Comparison of ENCODE assay signal across 9 cellular contexts in the genomic region with DNA sequence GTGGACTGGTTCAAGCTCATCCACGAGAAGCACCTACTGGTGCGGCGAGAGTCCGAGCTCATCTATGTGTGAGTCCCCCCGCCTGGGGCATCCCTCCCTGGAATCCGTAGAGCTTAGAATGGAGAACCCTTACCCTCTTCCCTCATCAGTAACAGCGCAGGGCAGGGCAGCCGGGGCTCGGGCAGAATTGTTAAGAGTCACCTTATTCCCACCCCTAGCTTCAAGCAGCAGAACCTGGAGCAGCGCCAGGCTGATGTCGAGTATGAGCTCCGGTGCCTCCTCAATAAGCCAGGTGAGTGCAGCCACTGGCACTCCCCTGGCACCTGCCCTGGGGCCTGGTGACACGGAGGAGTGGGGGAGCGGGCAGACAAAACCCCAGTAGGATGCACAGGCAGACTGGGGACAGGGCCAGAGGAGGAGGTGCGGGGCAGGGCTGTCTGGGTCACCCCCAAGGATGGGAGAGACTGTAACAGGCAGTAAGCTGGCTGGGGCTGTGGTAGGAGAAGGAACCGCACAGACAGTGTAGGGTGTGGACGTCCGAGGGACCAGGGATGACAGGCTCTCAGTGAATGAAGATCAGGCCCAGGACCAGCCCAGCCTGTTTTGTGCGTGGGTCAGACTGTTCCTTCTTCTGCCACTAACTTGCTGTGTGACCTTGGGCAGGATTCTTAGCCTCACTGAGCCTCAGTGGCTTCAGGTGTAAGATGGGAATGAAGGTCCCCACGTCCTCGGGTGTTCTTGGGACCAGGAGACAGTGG. TPM values are rescaled to one million over a fixed set of nuclear protein-coding genes. Genes with fewer than 3 reads are reported as not detected.
DNase-seq lines count a peak whose midpoint lies in the region; ATAC-seq and TF ChIP-seq lines count a peak whose summit lies in the region.
"Had no signal": no experiment of that assay in that cellular context is flagged by ENCODE, and none has a peak within 500 bp of the region (broad histone marks: within the 10 kb centered on the region; RNA-seq: fewer than 3 reads in every experiment).

No MANE protein-coding gene starts in this region.

- H3K79me1 ChIP-seq in trophoblast cell (ENCODE audit: low read length): peaks cover 2% of the 10 kb centered on the region

- no peak for ATAC-seq in GM18505 (IDR thresholded peaks at IDR 0.05; ENCODE audit: unreplicated experiment)

- no peak overlapping the region for H2AK5ac ChIP-seq in trophoblast cell (ENCODE audit: low read length)

- 57 to 69% methylated on average over 21 of the region's 21 CpGs for WGBS in esophagus, 2 donors
- WGBS in trophoblast cell (ENCODE audit: extremely low coverage, insufficient coverage, insufficient read length): no CpG with 5 or more reads among the region's 21 CpGs

- no peak overlapping the region for H4K12ac ChIP-seq in trophoblast cell (ENCODE audit: low read depth, low read length)

- no peak overlapping the region for H3K14ac ChIP-seq in trophoblast cell (ENCODE audit: low read length)

- H3K4ac ChIP-seq in trophoblast cell (ENCODE audit: low read depth, low read length): no peak overlapping the region

- H3K18ac ChIP-seq in trophoblast cell (ENCODE audit: low read length): no peak overlapping the region

- H3K36me3 ChIP-seq in ACC112 (ENCODE audit: insufficient read depth, low read length) (no peaks in the 10 kb centered on the region), esophagus (ENCODE audit: control insufficient read depth in 2 of 2, insufficient read depth in 2 of 2, low read length in 1 of 2) (peaks cover 5 to 53% of the 10 kb centered on the region in 2 donors), trophoblast cell (ENCODE audit: control insufficient read depth in 1 of 2, insufficient read depth in 2 of 2, low read length in 2 of 2) (peaks cover 77 to 78% of the 10 kb centered on the region in 2 experiments)

- no peak overlapping the region for H3K23ac ChIP-seq in trophoblast cell (ENCODE audit: low read length)

- H2AFZ ChIP-seq in ACC112 (ENCODE audit: low read length, unreplicated experiment) (no peak overlapping the region), trophoblast cell (ENCODE audit: insufficient read depth, low read length, poor library complexity) (no peak overlapping the region)

- H3K9ac ChIP-seq in trophoblast cell (ENCODE audit: low read length): no peak overlapping the region

- no peak overlapping the region for H4K91ac ChIP-seq in trophoblast cell (ENCODE audit: low read depth, low read length)

- H2BK12ac ChIP-seq in trophoblast cell (ENCODE audit: low read length): no peak overlapping the region

- no peak overlapping the region for H4K8ac ChIP-seq in trophoblast cell (ENCODE audit: low read depth, low read length)

- no peak for TF ChIP-seq POLR2A in GM18505 (IDR thresholded peaks at IDR 0.05; ENCODE audit: borderline replicate concordance, extremely low read depth, insufficient read depth, insufficient read length)

- H3K79me2 ChIP-seq in ACC112 (ENCODE audit: control insufficient read depth, insufficient read depth, low read length, unreplicated experiment) (no peaks in the 10 kb centered on the region), trophoblast cell (ENCODE audit: control insufficient read depth, insufficient read depth, low read length, poor library complexity) (no peaks in the 10 kb centered on the region)

- DNase-seq in NCI-H345 (lab: John Stamatoyannopoulos, UW) (peak; percentile 56), trophoblast cell (peak; percentile 27 to 53), SW480 (ENCODE audit: low spot score) (no peak), NCI-H446 (lab: John Stamatoyannopoulos, UW) (no peak), dermis blood vessel endothelial cell (no peak)

- no peak overlapping the region for H2BK5ac ChIP-seq in trophoblast cell (ENCODE audit: low read depth, low read length, poor library complexity)

- peak overlapping the region; percentile 38 for H3K27ac ChIP-seq in ACC112 (ENCODE audit: low read depth, low read length)
- peak overlapping the region; percentile 82 to 98 for H3K27ac ChIP-seq in esophagus (ENCODE audit: low read depth in 2 of 2, low read length in 1 of 2)
- no peak overlapping the region for H3K27ac ChIP-seq in trophoblast cell (ENCODE audit: low read depth, low read length)

- H3K4me1 ChIP-seq in ACC112 (ENCODE audit: control insufficient read depth, insufficient read depth, low read length, unreplicated experiment) (peaks cover 23% of the 10 kb centered on the region), esophagus (ENCODE audit: control insufficient read depth in 2 of 2, insufficient read depth in 2 of 2, low read length in 1 of 2) (peaks cover 12 to 23% of the 10 kb centered on the region in 2 donors), trophoblast cell (ENCODE audit: control insufficient read depth in 1 of 2, insufficient read depth in 2 of 2, low read length in 2 of 2) (peaks cover 5 to 12% of the 10 kb centered on the region in 2 experiments)

- H3K4me3 ChIP-seq in ACC112 (ENCODE audit: low read depth, low read length) (no peak overlapping the region), esophagus (ENCODE audit: low read depth in 1 of 2, low read length in 2 of 2) (no peak overlapping the region), trophoblast cell (ENCODE audit: low read depth, low read length) (no peak overlapping the region)

- H3K27me3 ChIP-seq in ACC112 (ENCODE audit: insufficient read depth, low read length) (no peaks in the 10 kb centered on the region), esophagus (ENCODE audit: control insufficient read depth in 1 of 2, insufficient read depth in 2 of 2, low read length in 2 of 2) (no peaks in the 10 kb centered on the region), trophoblast cell (ENCODE audit: insufficient read depth, low read length) (no peaks in the 10 kb centered on the region)

- H3K9me3 ChIP-seq in esophagus (ENCODE audit: control insufficient read depth in 2 of 2, insufficient read depth in 1 of 2, low read depth in 1 of 2, low read length in 1 of 2) (no peaks in the 10 kb centered on the region), trophoblast cell (ENCODE audit: insufficient read depth, low read depth, low read length) (peaks cover 3% of the 10 kb centered on the region)

- no peak overlapping the region for H3K4me2 ChIP-seq in trophoblast cell (ENCODE audit: low read length)

- H2BK120ac ChIP-seq in trophoblast cell (ENCODE audit: insufficient read depth, low read length, poor library complexity): no peak overlapping the region

RNA-seq across cellular contexts. Expression of gene C22orf23, which starts 20.4 kb away (rescaled TPM):
- polyA plus RNA-seq in esophagus: under 1 TPM; 0.16 to 0.39 TPM
- polyA plus RNA-seq in trophoblast cell (2013): 0.12 and 0.18 TPM in 2 replicates
- total RNA-seq in dermis blood vessel endothelial cell: 0.05 TPM in 1 of 2 replicates, not detected in the other
- total RNA-seq: mesenteric fat pad had no signal

RNA-seq across cellular contexts. Expression of gene POLR2F, which starts 20.5 kb away (rescaled TPM):
- 100 to 1,000 TPM in 1 of 2 donors, 10 to 100 TPM in 1; 84.8 to 114 TPM for polyA plus RNA-seq in esophagus
- polyA plus RNA-seq in trophoblast cell (2013): 140 and 147 TPM in 2 replicates
- 46.6 and 48.7 TPM in 2 replicates for total RNA-seq in dermis blood vessel endothelial cell

RNA-seq across cellular contexts. Expression of gene MICALL1, which starts 26.9 kb away (rescaled TPM):
- polyA plus RNA-seq in esophagus: 10 to 100 TPM; 41.7 to 44.1 TPM
- 103 and 108 TPM in 2 replicates for polyA plus RNA-seq in trophoblast cell (2013)
- total RNA-seq in dermis blood vessel endothelial cell: 36.4 and 52.7 TPM in 2 replicates

RNA-seq across cellular contexts. Expression of gene SOX10, which starts 51.4 kb away (rescaled TPM):
- polyA plus RNA-seq in esophagus: under 1 TPM; 0.63 to 0.99 TPM
- polyA plus RNA-seq in trophoblast cell (2013): 0.10 and 0.15 TPM in 2 replicates
- not detected in 2 replicates for total RNA-seq in dermis blood vessel endothelial cell
- total RNA-seq: mesenteric fat pad had no signal

Comparison
In these comparisons a context has a peak if more than half of its experiments do, and no peak if none do; other contexts are left out.
1. DNase-seq: peak in NCI-H345 (single experiment) and trophoblast cell (2 of 2); none in SW480 (single experiment), NCI-H446 (0 of 2) and dermis blood vessel endothelial cell (single experiment).